8 cellular contexts compared by ENCODE assay signal in genomic region chr12:46372131-46372851, GRCh38. TPM values are rescaled to one million over a fixed set of nuclear protein-coding genes. Genes with fewer than 3 reads are reported as not detected.
DNase-seq lines count a peak whose midpoint lies in the region; ATAC-seq and TF ChIP-seq lines count a peak whose summit lies in the region.

Gene SLC38A2, minus strand, starts transcription at chr12:46372773. Its CDS starts 1,480 bp downstream, at chr12:46371293.

- H3K4me1 ChIP-seq in ascending aorta (peaks cover 4 to 18% of the 10 kb centered on the region in 2 donors), right cardiac atrium (ENCODE audit: control insufficient read depth, insufficient read depth, low read length) (peaks cover 10% of the 10 kb centered on the region), rectal smooth muscle tissue (ENCODE audit: control insufficient read depth, insufficient read depth, low read length) (peaks cover 28% of the 10 kb centered on the region)

- no peaks in the 10 kb centered on the region for H3K9me3 ChIP-seq in ascending aorta
- H3K9me3 ChIP-seq in right cardiac atrium (ENCODE audit: control insufficient read depth, low read length): no peaks in the 10 kb centered on the region

- TF ChIP-seq CTCF in GM13977 (IDR thresholded peaks at IDR 0.05; ENCODE audit: extremely low read depth, insufficient read depth, missing control alignments) (no peak), ascending aorta (IDR thresholded peaks at IDR 0.05) (no peak)

- in situ Hi-C loops in GM13977 (cut with MboI; ENCODE audit: low pct_unique_long_range_greater_than_20kb, low sequenced_read_pairs, unreplicated experiment): loop anchor here (25.0 kb wide), 1 partner anchor 290 kb away; no protein-coding TSS in a partner anchor

- H3K9ac ChIP-seq in rectal smooth muscle tissue (ENCODE audit: low read length): peak within 1 kb of the TSS; percentile 74

- H3K36me3 ChIP-seq in ascending aorta: peaks cover 36 to 39% of the 10 kb centered on the region in 2 donors
- H3K36me3 ChIP-seq in rectal smooth muscle tissue (ENCODE audit: control insufficient read depth, insufficient read depth, low read length): peaks cover 10% of the 10 kb centered on the region

- intact Hi-C loops in ascending aorta (cut with DNase I): loop anchor here (2.0 to 5.0 kb wide), 6 partner anchors 100 to 1450 kb away; partner anchors contain the start of genes SCAF11 and SLC38A1
- intact Hi-C loops in right cardiac atrium (cut with DNase I): loop anchor here in 3 of 4 donors (5.0 to 10.0 kb wide), 3 partner anchors 100 to 290 kb away; no protein-coding TSS in a partner anchor

- DNase-seq in GM13977 (ENCODE audit: low spot score): peak; percentile 99
- DNase-seq in NCI-H1417 treated with DMSO at 0.1 percent for 48 hours (lab: John Stamatoyannopoulos, UW): peak; percentile 65
- DNase-seq in T-helper 22 cell (ENCODE audit: low read depth): peak; percentile 94
- peak; percentile 90 to 99 for DNase-seq in ascending aorta (ENCODE audit: low spot score in 2 of 2)
- DNase-seq in right cardiac atrium: peak; percentile 98 to 100 (median 99)
- DNase-seq in KG1 (lab: John Stamatoyannopoulos, UW): no peak

- H3K27me3 ChIP-seq in ascending aorta (no peaks in the 10 kb centered on the region), right cardiac atrium (ENCODE audit: control insufficient read depth, insufficient read depth) (no peaks in the 10 kb centered on the region), rectal smooth muscle tissue (ENCODE audit: control insufficient read depth, insufficient read depth, low read length) (no peaks in the 10 kb centered on the region)

- under 1% methylated on average over 77 of the region's 77 CpGs for WGBS in right cardiac atrium

- H3K4me3 ChIP-seq in ascending aorta (peak within 1 kb of the TSS; percentile 94 to 98), right cardiac atrium (ENCODE audit: low read length) (peak within 1 kb of the TSS; percentile 87), rectal smooth muscle tissue (ENCODE audit: low read length) (peak within 1 kb of the TSS; percentile 90)

- ATAC-seq in HG02678 (IDR thresholded peaks at IDR 0.05; ENCODE audit: unreplicated experiment): peak; percentile 86
- ATAC-seq in right cardiac atrium: peak; percentile 97 to 98

- H3K27ac ChIP-seq in ascending aorta (peak within 1 kb of the TSS; percentile 97 to 98), right cardiac atrium (ENCODE audit: low read length) (peak within 1 kb of the TSS; percentile 97), rectal smooth muscle tissue (ENCODE audit: low read depth, low read length) (peak within 1 kb of the TSS; percentile 84)

RNA-seq across cellular contexts. Expression of gene SLC38A2, which starts in this region (rescaled TPM):
- total RNA-seq in ascending aorta: 384 TPM
- 100 to 1,000 TPM in 3 of 4 donors, 10 to 100 TPM in 1; 87.3 to 143 (median 115) TPM for total RNA-seq in right cardiac atrium
- 69.5 TPM for polyA plus RNA-seq in right cardiac atrium
